Comparison of ENCODE assay signal across 19 cellular contexts in genomic region chr22:41902932-41903421, GRCh38. TPM values are rescaled to one million over a fixed set of nuclear protein-coding genes. Genes with fewer than 3 reads are reported as not detected.
DNase-seq lines count a peak whose midpoint lies in the region; ATAC-seq, FAIRE-seq and TF ChIP-seq lines count a peak whose summit lies in the region.
"Had no signal": no experiment of that assay in that cellular context is flagged by ENCODE, and none has a peak within 500 bp of the region (broad histone marks: within the 10 kb centered on the region; RNA-seq: fewer than 3 reads in every experiment).

No MANE protein-coding gene starts in this region.

- DNase-seq in DMS53 (lab: John Stamatoyannopoulos, UW) (peak; percentile 35), DMS53 treated with DMSO at 0.1 percent for 48 hours (lab: John Stamatoyannopoulos, UW; ENCODE audit: unreplicated experiment) (no peak), GM12878 (ENCODE audit: low read depth, low spot score) (no peak), left colon (no peak), testis (peak; percentile 84), HCEC 1CT (no peak), iPS-NIHi7 (ENCODE audit: extremely low spot score) (no peak)
- DNase-seq: 8988T; activated CD4-positive, alpha-beta T cell treated with anti-CD3 and anti-CD28 coated beads for 1 hour; activated CD8-positive, alpha-beta memory T cell treated with anti-CD3 and anti-CD28 coated beads, Interleukin-2, amount 50 U/mL, for 4 hours; foreskin keratinocyte; NCI-H2107; NK-92 treated with Interleukin-12 subunit alpha and Interleukin-12 subunit beta, amount 100 ng/mL, for 24 hours; stimulated activated naive CD8-positive, alpha-beta T cell treated with anti-CD3 and anti-CD28 coated beads, Interleukin-15, amount 100 ng/mL, for 72 hours had no signal

- CTCF ChIA-PET in GM12878 (lab: Yijun Ruan, JAX): interaction anchor here (0.7 to 1.8 kb wide), 3 partner anchors 38 to 206 kb away, joined by 3 to 8 read pairs (median 4); no protein-coding TSS in a partner anchor

- SMC1A ChIA-PET in GM12878 (lab: Charles Lee; ENCODE audit: uncharacterized antibody, unreplicated experiment): interaction anchor here (0.9 to 1.3 kb wide), 2 partner anchors 33 to 38 kb away, joined by 3 to 4 read pairs; no protein-coding TSS in a partner anchor

- no peak overlapping the region for H3K9ac ChIP-seq in GM12878 (ENCODE audit: control insufficient read depth, insufficient read depth, low read length)

- POLR2A ChIA-PET in GM12878 (lab: Charles Lee): interaction anchor here (0.6 to 1.0 kb wide), 2 partner anchors 20 to 198 kb away, joined by 3 to 4 read pairs; no protein-coding TSS in a partner anchor

- TF ChIP-seq POLR2A in GM12878 (IDR thresholded peaks at IDR 0.05; ENCODE audit: low read depth, low read length): peak; percentile 78
- TF ChIP-seq POLR2A in testis (IDR thresholded peaks at IDR 0.05): no peak

- no peak for TF ChIP-seq EP300 in GM12878 (IDR thresholded peaks at IDR 0.05; ENCODE audit: borderline replicate concordance in 1 of 2, control insufficient read depth in 1 of 2, low read depth in 2 of 2, low read length in 2 of 2)

- no peak for TF ChIP-seq RAD21 in GM12878 (IDR thresholded peaks at IDR 0.05; ENCODE audit: insufficient read depth, low read depth, low read length)

- FAIRE-seq in GM12878 (lab: Jason Lieb, UNC): no peak
- FAIRE-seq: endometrium had no signal

- RAD21 ChIA-PET in GM12878 (lab: Charles Lee; ENCODE audit: unreplicated experiment): interaction anchor here (0.5 to 1.4 kb wide), 2 partner anchors 56 to 206 kb away, joined by 3 to 4 read pairs; no protein-coding TSS in a partner anchor

- intact Hi-C loops in GM12878 (cut with micrococcal nuclease; ENCODE audit: unreplicated experiment): no loop called here
- intact Hi-C loops in left colon (cut with DNase I, micrococcal nuclease): no loop called here
- intact Hi-C loops in testis (cut with DNase I; ENCODE audit: low total_unique reads): no loop called here

- no peaks in the 10 kb centered on the region for H3K79me2 ChIP-seq in GM12878 (ENCODE audit: control insufficient read depth, insufficient read depth, low read length)

- ATAC-seq in GM12878 (no peak), left colon (peak; percentile 5), GM21390 (IDR thresholded peaks at IDR 0.05; ENCODE audit: unreplicated experiment) (no peak)
- ATAC-seq: foreskin keratinocyte; stimulated activated naive CD8-positive, alpha-beta T cell treated with anti-CD3 and anti-CD28 coated beads, Interleukin-15, amount 100 ng/mL, for 72 hours had no signal

- H3K27me3 ChIP-seq in GM12878 (replicated peaks in 1 of 2; ENCODE audit: control insufficient read depth in 2 of 2, insufficient read depth in 2 of 2, low read length in 1 of 2): no peaks in the 10 kb centered on the region
- H3K27me3 ChIP-seq in testis: no peaks in the 10 kb centered on the region
- H3K27me3 ChIP-seq: cardiac muscle cell, foreskin keratinocyte had no signal

- H3K4me1 ChIP-seq in GM12878 (ENCODE audit: control insufficient read depth, insufficient read depth, low read length): peaks cover 4% of the 10 kb centered on the region
- H3K4me1 ChIP-seq in testis: no peaks in the 10 kb centered on the region
- H3K4me1 ChIP-seq: foreskin keratinocyte had no signal

- BruUV-seq in GM12878 (replicated peaks; lab: Mats Ljungman, UMichigan): no TSS peak

- no peak overlapping the region for H3K4me3 ChIP-seq in GM12878
- H3K4me3 ChIP-seq in testis: no peak overlapping the region
- H3K4me3 ChIP-seq: cardiac muscle cell had no signal

- H2AFZ ChIP-seq in GM12878 (ENCODE audit: control insufficient read depth, low read depth, low read length): no peak overlapping the region

- H4K20me1 ChIP-seq in GM12878 (ENCODE audit: control insufficient read depth, insufficient read depth): no peaks in the 10 kb centered on the region

- no peaks in the 10 kb centered on the region for H3K9me3 ChIP-seq in GM12878 (replicated peaks; ENCODE audit: control insufficient read depth, insufficient read depth, low read length)
- H3K9me3 ChIP-seq in testis: no peaks in the 10 kb centered on the region

- H3K27ac ChIP-seq in GM12878 (ENCODE audit: control insufficient read depth, insufficient read depth) (no peak overlapping the region), testis (no peak overlapping the region)
- H3K27ac ChIP-seq: cardiac muscle cell, foreskin keratinocyte had no signal

- no peak overlapping the region for H3K4me2 ChIP-seq in GM12878 (ENCODE audit: control insufficient read depth, insufficient read depth)

- peaks cover 38 to 52% of the 10 kb centered on the region in 2 experiments; a peak in 3 of 4 replicates for H3K36me3 ChIP-seq in GM12878 (ENCODE audit: control insufficient read depth in 2 of 2, insufficient read depth in 2 of 2, low read length in 1 of 2)
- no peaks in the 10 kb centered on the region for H3K36me3 ChIP-seq in testis (ENCODE audit: low read depth, missing control alignments)

- 98% methylated on average over 13 of the region's 15 CpGs for WGBS in GM12878 (ENCODE audit: insufficient coverage, insufficient replicate concordance, low lambda C conversion rate, missing lambda C conversion rate)
- WGBS in testis, 2 donors: 74 to 100% methylated on average over 3 to 15 of the region's 15 CpGs

- TF ChIP-seq CTCF in GM12878 (IDR thresholded peaks at IDR 0.05 in 2 of 3, conservative IDR thresholded peaks at IDR 0.05 in 1 of 3; ENCODE audit: control insufficient read depth in 2 of 3, extremely low read depth in 1 of 3, insufficient read depth in 1 of 3, low read depth in 3 of 3, low read length in 3 of 3) (no peak), testis (IDR thresholded peaks at IDR 0.05) (no peak)

- in situ Hi-C loops in GM12878 (cut with MboI): no loop called here

RNA-seq across cellular contexts. Expression of gene SHISA8, which starts 11.9 kb away (rescaled TPM):
- 10.3 and 11.3 TPM in 2 replicates for total RNA-seq in GM12878 (2013; cell fraction: nucleolus; rRNA removed)
- total RNA-seq in GM12878 (2014; rRNA removed) (3.6 and 6.8 TPM in 2 replicates), GM12878 (2014; rRNA removed; fragmentation: Illumina TruSeq; extraction: Trizol) (0.22 and 0.28 TPM in 2 replicates), GM12878 (2021) (8.6 and 10.1 TPM in 2 replicates), left colon (not detected), testis (1 to 10 TPM; 1.3 to 1.4 TPM)
- 0.26 TPM for polyA plus RNA-seq in GM12878 (2011; ENCODE audit: low read depth)
- polyA plus RNA-seq in GM12878 (2011; rRNA removed) (0.06 and 0.08 TPM in 2 replicates), GM12878 (2014; fragmentation: Illumina TruSeq; extraction: Trizol) (0.06 TPM in 1 of 2 replicates, not detected in the other), GM12878 (2014; fragmentation: Nextera tagmentation; extraction: Ambion mirVana) (under 1 TPM; 0.13 to 0.40 TPM), GM12878 (2014; rRNA removed) (5.9 and 6.5 TPM in 2 replicates), GM12878 (2016; fragmentation: Nextera tagmentation; extraction: Ambion mirVana) (under 1 TPM; 0.20 to 0.27 TPM), testis (ENCODE audit: insufficient read depth, low read depth, low replicate concordance) (not detected)
- 0.03 and 0.33 TPM in 2 replicates for polyA plus RNA-seq in GM12878 (2011; cell fraction: cytosol; rRNA removed)
- polyA plus RNA-seq in GM12878 (2011; cell fraction: nucleus; rRNA removed): 2.4 and 3.6 TPM in 2 replicates
- 3.6 and 5.2 TPM in 2 replicates for polyA plus RNA-seq in GM12878 (2012)
- not detected in 2 replicates for polyA minus RNA-seq in GM12878 (2011; rRNA and poly(A)+ RNA removed)
- polyA minus RNA-seq in GM12878 (2011; cell fraction: cytosol; rRNA and poly(A)+ RNA removed): not detected in 2 replicates
- polyA minus RNA-seq in GM12878 (2011; cell fraction: nucleus; rRNA and poly(A)+ RNA removed): 0.29 TPM in 1 of 2 replicates, not detected in the other
- total RNA-seq: cardiac muscle cell; foreskin keratinocyte; osteocyte; T-helper 2 cell treated with Interferon-gamma antibody and Interleukin-4, amounts not matched to agents 100 ng/mL and 5 ng/mL, for 36 hours had no signal
- polyA plus RNA-seq: cardiac muscle cell, foreskin keratinocyte had no signal

RNA-seq across cellular contexts. Expression of gene TNFRSF13C, which starts 23.6 kb away (rescaled TPM):
- total RNA-seq in GM12878 (2013; cell fraction: nucleolus; rRNA removed): 79.9 and 82.3 TPM in 2 replicates
- total RNA-seq in GM12878 (2014; rRNA removed): 35.9 and 37.6 TPM in 2 replicates
- 22.3 and 23.2 TPM in 2 replicates for total RNA-seq in GM12878 (2014; rRNA removed; fragmentation: Illumina TruSeq; extraction: Trizol)
- total RNA-seq in GM12878 (2021): 90.1 and 91.4 TPM in 2 replicates
- polyA plus RNA-seq in GM12878 (2011; ENCODE audit: low read depth): 30.0 TPM
- polyA plus RNA-seq in GM12878 (2011; rRNA removed): 9.7 and 16.4 TPM in 2 replicates
- polyA plus RNA-seq in GM12878 (2011; cell fraction: cytosol; rRNA removed): 18.3 and 19.9 TPM in 2 replicates
- 43.6 and 44.2 TPM in 2 replicates for polyA plus RNA-seq in GM12878 (2011; cell fraction: nucleus; rRNA removed)
- 50.9 and 59.0 TPM in 2 replicates for polyA plus RNA-seq in GM12878 (2012)
- polyA plus RNA-seq in GM12878 (2014; fragmentation: Illumina TruSeq; extraction: Trizol): 20.6 and 26.9 TPM in 2 replicates
- polyA plus RNA-seq in GM12878 (2014; fragmentation: Nextera tagmentation; extraction: Ambion mirVana): 1 to 10 TPM; 6.9 to 9.6 TPM
- 42.3 and 43.0 TPM in 2 replicates for polyA plus RNA-seq in GM12878 (2014; rRNA removed)
- 10 to 100 TPM; 26.6 to 30.4 TPM for polyA plus RNA-seq in GM12878 (2016; fragmentation: Nextera tagmentation; extraction: Ambion mirVana)
- 24.8 and 41.5 TPM in 2 replicates for polyA minus RNA-seq in GM12878 (2011; rRNA and poly(A)+ RNA removed)
- 20.1 and 23.4 TPM in 2 replicates for polyA minus RNA-seq in GM12878 (2011; cell fraction: cytosol; rRNA and poly(A)+ RNA removed)
- 12.0 and 20.7 TPM in 2 replicates for polyA minus RNA-seq in GM12878 (2011; cell fraction: nucleus; rRNA and poly(A)+ RNA removed)
- 1 to 10 TPM; 1.2 to 1.5 TPM for total RNA-seq in left colon
- total RNA-seq in testis: 1 to 10 TPM in 1 of 2 donors, under 1 TPM in 1; 0.56 to 1.9 TPM
- 0.69 TPM for polyA plus RNA-seq in testis (ENCODE audit: insufficient read depth, low read depth, low replicate concordance)

RNA-seq across cellular contexts. Expression of gene CENPM, which starts 44.0 kb away (rescaled TPM):
- 125 and 139 TPM in 2 replicates for total RNA-seq in GM12878 (2013; cell fraction: nucleolus; rRNA removed)
- 145 and 158 TPM in 2 replicates for total RNA-seq in GM12878 (2014; rRNA removed)
- total RNA-seq in GM12878 (2014; rRNA removed; fragmentation: Illumina TruSeq; extraction: Trizol): 45.3 and 53.0 TPM in 2 replicates
- 81.6 and 84.4 TPM in 2 replicates for total RNA-seq in GM12878 (2021)
- polyA plus RNA-seq in GM12878 (2011; ENCODE audit: low read depth): 21.9 TPM
- 26.6 and 67.9 TPM in 2 replicates for polyA plus RNA-seq in GM12878 (2011; rRNA removed)
- polyA plus RNA-seq in GM12878 (2011; cell fraction: cytosol; rRNA removed): 113 and 161 TPM in 2 replicates
- 245 and 256 TPM in 2 replicates for polyA plus RNA-seq in GM12878 (2011; cell fraction: nucleus; rRNA removed)
- 42.1 and 48.8 TPM in 2 replicates for polyA plus RNA-seq in GM12878 (2012)
- polyA plus RNA-seq in GM12878 (2014; fragmentation: Illumina TruSeq; extraction: Trizol): 9.8 and 38.9 TPM in 2 replicates
- polyA plus RNA-seq in GM12878 (2014; fragmentation: Nextera tagmentation; extraction: Ambion mirVana): 10 to 100 TPM; 36.7 to 62.3 TPM
- 126 and 148 TPM in 2 replicates for polyA plus RNA-seq in GM12878 (2014; rRNA removed)
- 100 to 1,000 TPM; 177 to 212 TPM for polyA plus RNA-seq in GM12878 (2016; fragmentation: Nextera tagmentation; extraction: Ambion mirVana)
- 70.4 and 125 TPM in 2 replicates for polyA minus RNA-seq in GM12878 (2011; rRNA and poly(A)+ RNA removed)
- 28.6 and 42.6 TPM in 2 replicates for polyA minus RNA-seq in GM12878 (2011; cell fraction: cytosol; rRNA and poly(A)+ RNA removed)
- 82.8 and 123 TPM in 2 replicates for polyA minus RNA-seq in GM12878 (2011; cell fraction: nucleus; rRNA and poly(A)+ RNA removed)
- total RNA-seq in left colon: 10 to 100 TPM in 1 of 2 donors, 1 to 10 TPM in 1; 7.5 to 16.4 TPM
- 10 to 100 TPM; 15.5 to 28.2 TPM for total RNA-seq in testis
- 15.7 TPM for polyA plus RNA-seq in testis (ENCODE audit: insufficient read depth, low read depth, low replicate concordance)

Comparison
In these comparisons a context has a peak if more than half of its experiments do, and no peak if none do; other contexts are left out.
1. DNase-seq: peak in DMS53 (single experiment) and testis (single experiment); none in DMS53 treated with DMSO at 0.1 percent for 48 hours (single experiment), GM12878 (single experiment), left colon (0 of 2), HCEC 1CT (single experiment) and iPS-NIHi7 (single experiment).
2. RNA of gene TNFRSF13C, which starts 23.6 kb away (total RNA-seq): 22.3 to 91.4 TPM in GM12878; 0.56 to 1.9 TPM in testis and 1.2 to 1.5 TPM in left colon; every median in the first group is over 4 times any median in the second.